Comparison of ENCODE assay signal across 8 cellular contexts in the genomic region with DNA sequence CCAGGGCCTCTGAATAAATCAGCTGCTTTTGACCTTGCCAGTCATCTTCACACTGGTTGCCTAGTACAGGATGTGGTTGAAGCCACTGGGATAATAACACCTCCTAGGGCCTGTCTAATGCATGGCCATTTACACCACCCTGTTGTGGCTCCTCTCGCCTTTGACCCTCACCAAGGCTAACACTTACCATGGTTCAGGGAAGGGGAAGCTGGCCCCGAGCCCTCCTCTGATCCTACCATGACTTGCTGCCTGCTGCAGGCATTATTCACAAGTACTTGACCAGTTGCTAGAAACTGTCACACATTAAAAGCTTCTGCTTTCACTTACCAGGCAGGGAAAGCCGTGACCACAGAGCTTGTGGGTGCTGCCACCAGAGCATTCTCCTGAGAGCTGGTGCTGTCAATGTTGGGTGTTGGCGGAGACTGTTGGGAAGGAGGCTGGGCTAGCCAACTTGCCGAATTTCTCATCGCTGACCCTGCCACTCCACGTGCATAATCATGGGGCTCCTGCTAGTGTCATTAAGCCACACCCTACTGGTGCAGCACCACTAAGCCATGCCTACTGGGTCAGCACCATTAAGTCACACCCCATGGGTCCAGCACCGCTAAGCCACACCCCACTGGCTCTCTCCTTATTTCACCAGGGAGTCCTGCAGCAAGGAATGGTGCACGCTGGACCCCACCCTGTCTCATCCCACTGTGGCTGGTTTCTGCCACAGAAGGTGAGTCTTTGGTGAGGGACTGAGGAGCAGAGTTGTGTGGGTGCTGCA.
A peak's percentile ranks its signal among the peaks of the same experiment; 100 is the strongest.
DNase-seq lines count a peak whose midpoint lies in the region; ATAC-seq and TF ChIP-seq lines count a peak whose summit lies in the region.

No MANE protein-coding gene starts in this region.

- ATAC-seq in GM18511 (IDR thresholded peaks at IDR 0.05; ENCODE audit: unreplicated experiment) (peak; percentile 78), GM21786 (IDR thresholded peaks at IDR 0.05; ENCODE audit: unreplicated experiment) (peak; percentile 71), HG03045 (IDR thresholded peaks at IDR 0.05; ENCODE audit: unreplicated experiment) (no peak)

- no peak overlapping the region for H3K4me3 ChIP-seq in NB4 (ENCODE audit: low read depth, low read length)
- H3K4me3 ChIP-seq in foreskin fibroblast (ENCODE audit: low read depth in 1 of 2, low read length in 2 of 2) = no peak overlapping the region

- TF ChIP-seq POLR2A in NB4 (IDR thresholded peaks at IDR 0.05; ENCODE audit: extremely low read depth, insufficient read length) = no peak

- peak; percentile 89 for DNase-seq in NB4 (ENCODE audit: low read depth)
- DNase-seq in glomerular visceral epithelial cell (ENCODE audit: extremely low spot score) = peak; percentile 42
- no peak for DNase-seq in foreskin melanocyte
- no peak for DNase-seq in amniotic stem cell (lab: John Stamatoyannopoulos, UW)
- DNase-seq in foreskin fibroblast = no peak

- TF ChIP-seq CTCF in NB4 (IDR thresholded peaks at IDR 0.05; ENCODE audit: low read depth, low read length) = no peak
- no peak for TF ChIP-seq CTCF in foreskin fibroblast (IDR thresholded peaks at IDR 0.05; ENCODE audit: low read depth, low read length)

Comparison
In these comparisons a context has a peak if more than half of its experiments do, and no peak if none do; other contexts are left out.
1. DNase-seq: peak in NB4 (single experiment) and glomerular visceral epithelial cell (single experiment); none in foreskin melanocyte (single experiment), amniotic stem cell (single experiment) and foreskin fibroblast (0 of 2).